21 cellular contexts compared by ENCODE assay signal in the genomic region with DNA sequence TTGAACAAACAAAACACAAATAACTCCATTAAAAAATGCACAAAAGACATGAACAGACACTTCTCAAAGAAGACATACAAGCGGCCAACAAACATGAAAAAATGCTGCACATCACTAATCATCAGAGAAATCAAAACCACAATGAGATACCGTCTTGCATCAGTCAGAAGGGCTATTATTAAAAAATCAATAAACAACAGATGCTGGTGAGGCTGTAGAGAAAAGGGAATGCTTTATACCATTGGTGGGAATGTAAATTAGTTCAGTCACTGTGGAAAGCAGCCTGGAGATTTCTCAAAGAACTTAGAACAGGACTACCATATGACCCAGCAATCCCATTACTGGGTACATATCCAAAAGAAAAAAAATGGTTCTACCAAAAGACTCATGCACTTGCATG. TPM values are rescaled to one million over a fixed set of nuclear protein-coding genes. Genes with fewer than 3 reads are reported as not detected.
DNase-seq lines count a peak whose midpoint lies in the region; ATAC-seq and TF ChIP-seq lines count a peak whose summit lies in the region.
"Had no signal": no experiment of that assay in that cellular context is flagged by ENCODE, and none has a peak within 500 bp of the region (broad histone marks: within the 10 kb centered on the region; RNA-seq: fewer than 3 reads in every experiment).

No MANE protein-coding gene starts in this region.

- no peak overlapping the region for H3K4me3 ChIP-seq in CD8-positive, alpha-beta T cell (ENCODE audit: low read depth, low read length)
- no peak overlapping the region for H3K4me3 ChIP-seq in PC-9
- no peak overlapping the region for H3K4me3 ChIP-seq in suprapubic skin
- H3K4me3 ChIP-seq: BLaER1 treated with 17β-estradiol and CSF1 and Interleukin-3, amounts not matched to agents 10 nM and 100 nM; SJSA1 had no signal

- H3K36me3 ChIP-seq in CD8-positive, alpha-beta T cell (ENCODE audit: insufficient read depth, low read length) = peaks cover 26% of the 10 kb centered on the region
- H3K36me3 ChIP-seq in PC-9 (ENCODE audit: low read depth) (no peaks in the 10 kb centered on the region), suprapubic skin (peaks cover 31% of the 10 kb centered on the region)

- no peak overlapping the region for H3K27ac ChIP-seq in CD8-positive, alpha-beta T cell (ENCODE audit: low read depth, low read length)
- H3K27ac ChIP-seq in PC-9 (no peak overlapping the region), suprapubic skin (no peak overlapping the region)
- H3K27ac ChIP-seq: BLaER1 treated with 17β-estradiol and CSF1 and Interleukin-3, amounts not matched to agents 10 nM and 100 nM; SJSA1 had no signal

- TF ChIP-seq CTCF in CD8-positive, alpha-beta T cell (IDR thresholded peaks at IDR 0.05) = no peak
- TF ChIP-seq CTCF in PC-9 (conservative IDR thresholded peaks at IDR 0.05) (no peak), suprapubic skin (IDR thresholded peaks at IDR 0.05) (no peak)

- no peaks in the 10 kb centered on the region for H3K9me3 Mint-ChIP-seq in CD8-positive, alpha-beta T cell
- H3K9me3 Mint-ChIP-seq in naive B cell = no peaks in the 10 kb centered on the region
- H3K9me3 Mint-ChIP-seq: IgD-negative memory B cell had no signal

- H3K9me3 ChIP-seq in CD8-positive, alpha-beta T cell (ENCODE audit: low read length) = no peaks in the 10 kb centered on the region
- H3K9me3 ChIP-seq in PC-9 (ENCODE audit: insufficient read depth, low read depth) (no peaks in the 10 kb centered on the region), suprapubic skin (no peaks in the 10 kb centered on the region)
- H3K9me3 ChIP-seq: BLaER1 treated with 17β-estradiol and CSF1 and Interleukin-3, amounts not matched to agents 10 nM and 100 nM; SJSA1 had no signal

- H3K4me1 Mint-ChIP-seq in CD8-positive, alpha-beta T cell (ENCODE audit: low read depth) = peaks cover 11% of the 10 kb centered on the region
- H3K4me1 Mint-ChIP-seq in naive B cell = peaks cover 15 to 31% (median 27%) of the 10 kb centered on the region in 3 donors

- ATAC-seq in CD8-positive, alpha-beta T cell = no peak
- no peak for ATAC-seq in naive B cell (ENCODE audit: low read depth in 2 of 2)
- ATAC-seq in left colon = no peak
- ATAC-seq: Right ventricle myocardium inferior had no signal

- intact Hi-C loops in CD8-positive, alpha-beta T cell (cut with DNase I, micrococcal nuclease) = no loop called here
- intact Hi-C loops in PC-9 (cut with micrococcal nuclease; ENCODE audit: unreplicated experiment) = no loop called here
- intact Hi-C loops in left colon (cut with DNase I, micrococcal nuclease) = no loop called here

- peaks cover 11% of the 10 kb centered on the region for H3K4me1 ChIP-seq in CD8-positive, alpha-beta T cell (ENCODE audit: insufficient read depth, low read length)
- H3K4me1 ChIP-seq in PC-9 (replicated peaks; ENCODE audit: insufficient read depth) (no peaks in the 10 kb centered on the region), suprapubic skin (no peaks in the 10 kb centered on the region)
- H3K4me1 ChIP-seq: BLaER1 treated with 17β-estradiol and CSF1 and Interleukin-3, amounts not matched to agents 10 nM and 100 nM had no signal

- peak overlapping the region; percentile 24 for H3K27ac Mint-ChIP-seq in CD8-positive, alpha-beta T cell
- H3K27ac Mint-ChIP-seq in naive B cell = peak overlapping the region in 5 of 6 donors; percentile 33 to 87 (median 40)

- no peak overlapping the region for H3K4me2 ChIP-seq in PC-9
- H3K4me2 ChIP-seq: BLaER1 treated with 17β-estradiol and CSF1 and Interleukin-3, amounts not matched to agents 10 nM and 100 nM had no signal

- peaks cover 71% of the 10 kb centered on the region for H3K36me3 Mint-ChIP-seq in CD8-positive, alpha-beta T cell
- peaks cover 0 to 6% of the 10 kb centered on the region in 2 donors for H3K36me3 Mint-ChIP-seq in naive B cell

- BruUV-seq in PC-9 (replicated peaks; lab: Mats Ljungman, UMichigan) = no TSS peak

- CTCF ChIA-PET in CD8-positive, alpha-beta T cell (lab: Charles Lee) = interaction anchor here (2.0 kb wide), 1 partner anchor 13 kb away, joined by 7 read pairs; no protein-coding TSS in a partner anchor
- CTCF ChIA-PET in PC-9 (lab: Charles Lee) = no interaction called here

- TF ChIP-seq POLR2A in suprapubic skin (IDR thresholded peaks at IDR 0.05) = no peak

- no peaks in the 10 kb centered on the region for H3K27me3 Mint-ChIP-seq in CD8-positive, alpha-beta T cell (ENCODE audit: low read depth)
- no peaks in the 10 kb centered on the region for H3K27me3 Mint-ChIP-seq in naive B cell
- H3K27me3 Mint-ChIP-seq: CD4-positive, alpha-beta memory T cell; IgD-negative memory B cell had no signal

- no peak for DNase-seq in CD8-positive, alpha-beta T cell
- DNase-seq in EH (ENCODE audit: low read depth) = peak; percentile 44
- no peak for DNase-seq in PC-9
- no peak for DNase-seq in naive B cell
- no peak for DNase-seq in suprapubic skin (ENCODE audit: low spot score in 2 of 2)
- DNase-seq in left colon = no peak
- DNase-seq in NCI-H1694 (lab: John Stamatoyannopoulos, UW) = no peak
- DNase-seq: ACHN; CD4-positive, alpha-beta memory T cell; DMS153; GDM1; NCI-H1105; NCI-H1694 treated with DMSO at 0.1 percent for 48 hours; NCI-H2081 treated with DMSO at 0.1 percent for 48 hours; NCI-H510A treated with DMSO at 0.1 percent for 48 hours; OCI-M1; SW 1271 had no signal

- no peaks in the 10 kb centered on the region for H3F3A ChIP-seq in PC-9 (ENCODE audit: insufficient read depth, low read depth)

- no peaks in the 10 kb centered on the region for H4K20me1 ChIP-seq in PC-9 (ENCODE audit: insufficient read depth)
- H4K20me1 ChIP-seq: BLaER1 treated with 17β-estradiol and CSF1 and Interleukin-3, amounts not matched to agents 10 nM and 100 nM had no signal

- H3K27me3 ChIP-seq in CD8-positive, alpha-beta T cell (ENCODE audit: insufficient read depth, low read length) = no peaks in the 10 kb centered on the region
- H3K27me3 ChIP-seq in PC-9 (ENCODE audit: insufficient read depth, low read depth) (no peaks in the 10 kb centered on the region), suprapubic skin (no peaks in the 10 kb centered on the region)
- H3K27me3 ChIP-seq: BLaER1 treated with 17β-estradiol and CSF1 and Interleukin-3, amounts not matched to agents 10 nM and 100 nM; SJSA1 had no signal

- no peaks in the 10 kb centered on the region for H3K79me2 ChIP-seq in PC-9 (ENCODE audit: low read depth)

- H3K9me2 ChIP-seq in PC-9 (ENCODE audit: insufficient read depth) = no peaks in the 10 kb centered on the region

- TF ChIP-seq EP300 in suprapubic skin (IDR thresholded peaks at IDR 0.05) = no peak

- POLR2A ChIA-PET in CD8-positive, alpha-beta T cell (lab: Charles Lee) = no interaction called here
- POLR2A ChIA-PET in PC-9 (lab: Charles Lee; ENCODE audit: unreplicated experiment) = no interaction called here

- 0 out of 2 replicates have a peak overlapping the region, but pooled peaks have one; percentile 20 for H2AFZ ChIP-seq in PC-9

- no peak overlapping the region for H3K4me3 Mint-ChIP-seq in CD8-positive, alpha-beta T cell
- H3K4me3 Mint-ChIP-seq in naive B cell = peak overlapping the region in 6 of 8 donors; percentile 11 to 70 (median 56)

- WGBS in suprapubic skin = 89% methylated on average over 2 of the region's 2 CpGs

RNA-seq across cellular contexts. Expression of gene GPR155, which starts 37.8 kb away (rescaled TPM):
- total RNA-seq in CD8-positive, alpha-beta T cell = 10 to 100 TPM; 13.3 to 14.4 TPM
- total RNA-seq in PC-9 (2021) (0.18 and 0.79 TPM in 2 replicates), suprapubic skin (10 to 100 TPM; 20.6 to 31.2 (median 26.0) TPM), left colon (1 to 10 TPM; 2.3 to 4.1 TPM)
- polyA plus RNA-seq in naive B cell (ENCODE audit: low read depth in 6 of 6) = 1 to 10 TPM; 1.9 to 6.5 (median 4.1) TPM

RNA-seq across cellular contexts. Expression of gene SCRN3, which starts 53.5 kb away (rescaled TPM):
- total RNA-seq in CD8-positive, alpha-beta T cell = 1 to 10 TPM; 5.9 to 7.3 TPM
- total RNA-seq in PC-9 (2021) (26.9 and 28.7 TPM in 2 replicates), suprapubic skin (10 to 100 TPM; 10.5 to 32.7 (median 23.5) TPM), left colon (10 to 100 TPM; 25.7 to 26.7 TPM)
- polyA plus RNA-seq in naive B cell (ENCODE audit: low read depth in 6 of 6) = 10 to 100 TPM; 13.9 to 22.1 (median 16.5) TPM
